ENCODE assay signal across 2 cellular contexts in genomic region chr6:136415351-136416005, GRCh38.
TF ChIP-seq lines count a peak whose summit lies in the region.

No MANE protein-coding gene starts in this region.

TF ChIP-seq in GM23338, 12 proteins besides CTCF, POLR2A, EP300 and RAD21:
- peak; percentile 63 for TF ChIP-seq REST (IDR thresholded peaks at IDR 0.05; ENCODE audit: unreplicated experiment)
- no peak for TF ChIP-seq STAT1 (IDR thresholded peaks at IDR 0.05; ENCODE audit: unreplicated experiment)
TF ChIP-seq in GM23338: peak in this region for 1.

TF ChIP-seq in HepG2, 621 proteins besides CTCF, POLR2A, EP300 and RAD21 (continued from another document):
- no peak for TF ChIP-seq ZBTB10 (CRISPR knock-in tag; IDR thresholded peaks at IDR 0.05; ENCODE audit: borderline replicate concordance)
- TF ChIP-seq CEBPB (IDR thresholded peaks at IDR 0.05; ENCODE audit: borderline replicate concordance, low read depth, low read length) = peak; percentile 87
